Comparison of ENCODE assay signal across 9 cellular contexts in the genomic region with DNA sequence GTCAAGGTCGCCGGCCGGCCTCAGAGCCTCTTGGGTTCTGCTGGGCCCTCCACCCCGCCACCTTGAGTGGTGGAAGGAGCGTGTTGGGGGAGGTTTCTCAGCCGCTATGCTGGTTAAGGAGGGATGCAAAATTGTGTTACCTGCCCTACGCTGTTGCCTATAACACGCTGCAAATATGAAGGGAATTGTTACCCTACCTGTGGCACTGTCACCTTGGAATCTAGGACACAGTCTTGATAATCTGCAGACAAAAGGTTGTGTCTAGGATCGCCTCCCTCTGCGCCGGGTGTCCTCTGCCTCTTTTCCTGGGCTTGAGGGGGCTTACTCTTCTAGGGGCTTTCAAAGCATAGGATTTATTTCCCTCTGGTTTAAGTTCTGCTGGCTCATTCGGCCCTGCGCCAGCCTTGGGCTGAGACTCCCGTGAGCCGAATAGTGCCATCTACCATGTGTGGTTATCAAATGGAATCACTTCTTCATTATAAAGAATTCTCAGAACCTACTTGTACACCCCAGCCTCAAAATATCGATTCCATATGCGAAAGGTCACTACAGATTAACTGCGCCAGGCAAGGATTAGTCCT. TPM values are rescaled to one million over a fixed set of nuclear protein-coding genes. Genes with fewer than 3 reads are reported as not detected.
DNase-seq lines count a peak whose midpoint lies in the region; ATAC-seq and TF ChIP-seq lines count a peak whose summit lies in the region.
"Had no signal": no experiment of that assay in that cellular context is flagged by ENCODE, and none has a peak within 500 bp of the region (broad histone marks: within the 10 kb centered on the region; RNA-seq: fewer than 3 reads in every experiment).

No MANE protein-coding gene starts in this region.

- intact Hi-C loops in activated CD4-positive, alpha-beta memory T cell treated with anti-CD3 and anti-CD28 coated beads for 36 hours (cut with micrococcal nuclease): no loop called here

- no peaks in the 10 kb centered on the region for H3K36me3 Mint-ChIP-seq in activated CD4-positive, alpha-beta memory T cell treated with anti-CD3 and anti-CD28 coated beads for 36 hours

- ATAC-seq in HG03571 (IDR thresholded peaks at IDR 0.05; ENCODE audit: unreplicated experiment): no peak

- no peak overlapping the region for H3K27ac Mint-ChIP-seq in activated CD4-positive, alpha-beta memory T cell treated with anti-CD3 and anti-CD28 coated beads for 36 hours

- peaks cover 4% of the 10 kb centered on the region for H3K4me1 Mint-ChIP-seq in activated CD4-positive, alpha-beta memory T cell treated with anti-CD3 and anti-CD28 coated beads for 36 hours (ENCODE audit: low read depth)

- H3K4me3 ChIP-seq in right atrium auricular region (peak overlapping the region; percentile 70 to 77), retinal pigment epithelial cell (ENCODE audit: low read length) (peak overlapping the region; percentile 49)

- H3K27ac ChIP-seq in right atrium auricular region: peak overlapping the region; percentile 79 to 84

- H3K27me3 ChIP-seq in right atrium auricular region: no peaks in the 10 kb centered on the region

- H3K36me3 ChIP-seq in right atrium auricular region: no peaks in the 10 kb centered on the region

- DNase-seq in SIG-M5 treated with dmso at 0.1 percent for 504 hours (lab: John Stamatoyannopoulos, UW; ENCODE audit: unreplicated experiment): peak; percentile 52
- DNase-seq in SIG-M5 (lab: John Stamatoyannopoulos, UW): no peak
- DNase-seq in activated CD4-positive, alpha-beta memory T cell treated with anti-CD3 and anti-CD28 coated beads for 36 hours: no peak
- DNase-seq in right atrium auricular region (ENCODE audit: low spot score): no peak
- DNase-seq in retinal pigment epithelial cell (ENCODE audit: low read depth): no peak
- DNase-seq in DMS53 treated with DMSO at 0.1 percent for 48 hours (lab: John Stamatoyannopoulos, UW; ENCODE audit: unreplicated experiment): no peak
- DNase-seq in GM20000 (ENCODE audit: low spot score): no peak
- DNase-seq: DND-41 had no signal

- H3K4me1 ChIP-seq in right atrium auricular region: peaks cover 0 to 20% of the 10 kb centered on the region in 2 donors

- POLR2A ChIA-PET in activated CD4-positive, alpha-beta memory T cell treated with anti-CD3 and anti-CD28 coated beads for 36 hours (lab: Charles Lee): no interaction called here

- peak overlapping the region; percentile 61 for H3K4me3 Mint-ChIP-seq in activated CD4-positive, alpha-beta memory T cell treated with anti-CD3 and anti-CD28 coated beads for 36 hours

- CTCF ChIA-PET in activated CD4-positive, alpha-beta memory T cell treated with anti-CD3 and anti-CD28 coated beads for 36 hours (lab: Charles Lee): no interaction called here

- TF ChIP-seq CTCF in right atrium auricular region (IDR thresholded peaks at IDR 0.05) (no peak), retinal pigment epithelial cell (conservative IDR thresholded peaks at IDR 0.05; ENCODE audit: low read depth, low read length) (no peak), GM20000 (IDR thresholded peaks at IDR 0.05; ENCODE audit: extremely low read depth, missing control alignments) (no peak)

- no peaks in the 10 kb centered on the region for H3K9me3 ChIP-seq in right atrium auricular region

- no peaks in the 10 kb centered on the region for H3K9me3 Mint-ChIP-seq in activated CD4-positive, alpha-beta memory T cell treated with anti-CD3 and anti-CD28 coated beads for 36 hours

- peaks cover 19% of the 10 kb centered on the region for H3K27me3 Mint-ChIP-seq in activated CD4-positive, alpha-beta memory T cell treated with anti-CD3 and anti-CD28 coated beads for 36 hours

RNA-seq across cellular contexts. Expression of a gene that starts 0.7 kb away (rescaled TPM):
- 1 to 10 TPM in 1 of 2 experiments, under 1 TPM in 1; 0.69 to 1.7 TPM for total RNA-seq in activated CD4-positive, alpha-beta memory T cell treated with anti-CD3 and anti-CD28 coated beads for 36 hours
- 10 to 100 TPM in 1 of 2 donors, 1 to 10 TPM in 1; 3.9 to 10.1 TPM for total RNA-seq in right atrium auricular region
